In genomic region chr5:8848362-8848761, GRCh38 we compare ENCODE assay signal across 25 cellular contexts.
"Had no signal": no experiment of that assay in that cellular context is flagged by ENCODE, and none has a peak within 500 bp of the region (broad histone marks: within the 10 kb centered on the region; RNA-seq: fewer than 3 reads in every experiment).

No MANE protein-coding gene starts in this region.

- ATAC-seq: activated T-cell treated with anti-CD3 and anti-CD28 coated beads, Interleukin-2, amount 50 U/mL, for 4 hours; gastrocnemius medialis; left ventricle myocardium superior; natural killer cell treated with Interleukin-12 subunit alpha and Interleukin-12 subunit beta and Interleukin-15 and Interleukin-18, amount 100 ng/mL, for 72 hours; stimulated activated naive B cell treated with anti-CD40 and anti-IgM and Interleukin-4, amounts not matched to agents 10 μg/mL and 1 μg/mL and 100 μg/mL, for 72 hours had no signal

- H3K27me3 ChIP-seq: adrenal gland, esophagus squamous epithelium, gastrocnemius medialis, sigmoid colon, transverse colon, vagina had no signal

- H3K4me1 ChIP-seq: adrenal gland, gastrocnemius medialis, sigmoid colon, transverse colon, vagina had no signal

- H3K9me3 Mint-ChIP-seq: endodermal cell had no signal

- H3K9me3 ChIP-seq: adrenal gland, esophagus squamous epithelium, gastrocnemius medialis, sigmoid colon, transverse colon, vagina had no signal

- H3K27me3 Mint-ChIP-seq: activated naive CD8-positive, alpha-beta T cell; natural killer cell treated with Interleukin-12 subunit alpha and Interleukin-12 subunit beta and Interleukin-15 and Interleukin-18, amount 100 ng/mL, for 72 hours; stimulated activated naive B cell treated with anti-CD40 and anti-IgM and Interleukin-4, amounts not matched to agents 10 μg/mL and 1 μg/mL and 100 μg/mL, for 72 hours had no signal

- H3K4me3 Mint-ChIP-seq: activated naive CD8-positive, alpha-beta T cell; activated T-cell treated with anti-CD3 and anti-CD28 coated beads, Interleukin-2, amount 50 U/mL, for 4 hours; endodermal cell; natural killer cell treated with Interleukin-12 subunit alpha and Interleukin-12 subunit beta and Interleukin-15 and Interleukin-18, amount 100 ng/mL, for 72 hours; stimulated activated naive B cell treated with anti-CD40 and anti-IgM and Interleukin-4, amounts not matched to agents 10 μg/mL and 1 μg/mL and 100 μg/mL, for 72 hours had no signal

- H3K36me3 Mint-ChIP-seq: activated naive CD8-positive, alpha-beta T cell; natural killer cell treated with Interleukin-12 subunit alpha and Interleukin-12 subunit beta and Interleukin-15 and Interleukin-18, amount 100 ng/mL, for 72 hours; stimulated activated naive B cell treated with anti-CD40 and anti-IgM and Interleukin-4, amounts not matched to agents 10 μg/mL and 1 μg/mL and 100 μg/mL, for 72 hours had no signal

- DNase-seq: activated CD4-positive, alpha-beta T cell treated with anti-CD3 and anti-CD28 coated beads for 4 hours; activated CD4-positive, alpha-beta T cell treated with anti-CD3 and anti-CD28 coated beads, Interleukin-2, amount 50 U/mL, for 48 hours; activated CD4-positive, CD25-positive, alpha-beta regulatory T cell; activated CD8-positive, alpha-beta memory T cell treated with anti-CD3 and anti-CD28 coated beads, Interleukin-2, amount 50 U/mL, for 48 hours; activated naive CD4-positive, alpha-beta T cell; activated T-cell treated with anti-CD3 and anti-CD28 coated beads, Interleukin-2, amount 50 U/mL, for 4 hours; adrenal gland; cerebellar nuclear complex; endodermal cell; esophagus squamous epithelium; gastrocnemius medialis; hippocampal formation; left ventricle myocardium superior; posterior cingulate gyrus; sigmoid colon; stimulated activated CD4-positive, alpha-beta T cell treated with anti-CD3 and anti-CD28 coated beads, Interleukin-2, amount 100 ng/mL, for 48 hours; stimulated activated CD8-positive, alpha-beta memory T cell treated with anti-CD3 and anti-CD28 coated beads, Interleukin-4, amount 100 ng/mL, for 48 hours; stimulated activated naive B cell treated with anti-CD40 and anti-IgM and Interleukin-4, amounts not matched to agents 10 μg/mL and 1 μg/mL and 100 μg/mL, for 72 hours; T-helper 9 cell; transverse colon had no signal

- H3K4me3 ChIP-seq: adrenal gland, coronary artery, esophagus squamous epithelium, gastrocnemius medialis, sigmoid colon, transverse colon, vagina had no signal

- H3K27ac ChIP-seq: adrenal gland, coronary artery, esophagus squamous epithelium, gastrocnemius medialis, sigmoid colon, transverse colon, vagina had no signal

- H3K4me1 Mint-ChIP-seq: stimulated activated naive B cell treated with anti-CD40 and anti-IgM and Interleukin-4, amounts not matched to agents 10 μg/mL and 1 μg/mL and 100 μg/mL, for 72 hours had no signal

- H3K36me3 ChIP-seq: adrenal gland, esophagus squamous epithelium, gastrocnemius medialis, sigmoid colon, transverse colon, vagina had no signal

- H3K27ac Mint-ChIP-seq: activated naive CD8-positive, alpha-beta T cell; activated T-helper 2 cell treated with anti-CD3 and anti-CD28 coated beads, Interferon-gamma antibody, Interleukin-2, Interleukin-4, amounts not matched to agents 10 μg/mL and 5 μg/mL and 100 μg/mL, durations not matched to agents 14 hours and 24 hours and 36 hours; endodermal cell; natural killer cell treated with Interleukin-12 subunit alpha and Interleukin-12 subunit beta and Interleukin-15 and Interleukin-18, amount 100 ng/mL, for 72 hours; stimulated activated naive B cell treated with anti-CD40 and anti-IgM and Interleukin-4, amounts not matched to agents 10 μg/mL and 1 μg/mL and 100 μg/mL, for 72 hours had no signal
